Comparison of ENCODE assay signal across 1 cellular context in genomic region chr16:89686520-89687091, GRCh38.
A peak's percentile ranks its signal among the peaks of the same experiment; 100 is the strongest.
TF ChIP-seq lines count a peak whose summit lies in the region.

CDK10 (plus strand) TSS chr16:89686689; CDS start chr16:89686711, 22 bp downstream.

TF ChIP-seq in GM23338, 12 proteins besides CTCF, POLR2A, EP300 and RAD21 (continued from another document):
- TF ChIP-seq ETS1 (IDR thresholded peaks at IDR 0.05) (peak; percentile 43; the same call in 1 of the 2 replicates), ZNF331 (CRISPR knock-in tag; IDR thresholded peaks at IDR 0.05; ENCODE audit: low read depth) (no peak), REST (IDR thresholded peaks at IDR 0.05; ENCODE audit: unreplicated experiment) (peak; percentile 12), CREB1 (CRISPR knock-in tag; IDR thresholded peaks at IDR 0.05; ENCODE audit: low read depth) (no peak)
